8 cellular contexts compared by ENCODE assay signal in the genomic region with DNA sequence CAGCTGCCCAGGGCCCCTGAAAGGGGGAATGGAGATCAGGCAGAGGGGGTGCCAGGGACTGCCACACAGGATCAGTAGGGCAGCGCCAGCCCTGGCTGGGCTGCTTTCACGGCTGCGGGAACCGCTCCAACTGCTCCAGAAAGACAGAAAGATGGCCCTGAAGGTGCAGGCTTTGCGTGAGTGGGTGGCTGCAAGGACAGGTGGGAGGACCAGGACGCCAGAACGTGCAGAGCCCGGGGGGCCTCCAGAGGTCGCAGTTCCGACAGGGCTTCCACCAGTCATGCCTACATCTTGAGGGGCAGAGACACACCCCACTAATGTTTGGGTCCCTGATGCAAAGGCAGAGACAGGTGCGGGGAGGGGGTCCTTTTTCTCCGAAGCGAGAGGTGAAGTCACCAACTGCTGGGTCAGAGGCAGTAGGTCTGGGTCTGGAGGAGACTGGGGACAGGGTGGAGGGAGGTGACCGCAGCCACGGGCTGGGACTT. TPM values are rescaled to one million over a fixed set of nuclear protein-coding genes. Genes with fewer than 3 reads are reported as not detected.
A peak's percentile ranks its signal among the peaks of the same experiment; 100 is the strongest.
DNase-seq lines count a peak whose midpoint lies in the region; ATAC-seq and TF ChIP-seq lines count a peak whose summit lies in the region.

No MANE protein-coding gene starts in this region.

- no peak for TF ChIP-seq EP300 in suprapubic skin (IDR thresholded peaks at IDR 0.05)

- H3K27me3 ChIP-seq in suprapubic skin = no peaks in the 10 kb centered on the region

- no peaks in the 10 kb centered on the region for H3K9me3 ChIP-seq in suprapubic skin

- peak overlapping the region; percentile 94 for H3K4me3 ChIP-seq in suprapubic skin

- no peaks in the 10 kb centered on the region for H3K36me3 ChIP-seq in suprapubic skin

- no peaks in the 10 kb centered on the region for H3K9me3 Mint-ChIP-seq in activated naive CD4-positive, alpha-beta T cell treated with anti-CD3 and anti-CD28 coated beads, Interleukin-2, amount 50 U/mL, for 72 hours

- peak overlapping the region; percentile 99 for H3K27ac ChIP-seq in suprapubic skin

- WGBS in suprapubic skin = 41% methylated on average over 14 of the region's 15 CpGs

- H3K4me1 ChIP-seq in suprapubic skin = peaks cover 56% of the 10 kb centered on the region

- no peak for TF ChIP-seq POLR2A in suprapubic skin (IDR thresholded peaks at IDR 0.05)

- H3K27ac Mint-ChIP-seq in activated naive CD4-positive, alpha-beta T cell treated with anti-CD3 and anti-CD28 coated beads, Interleukin-2, amount 50 U/mL, for 72 hours = peak overlapping the region; percentile 91 to 92

- ATAC-seq in HG03521 (IDR thresholded peaks at IDR 0.05; ENCODE audit: unreplicated experiment) (peak; percentile 1), HG02840 (IDR thresholded peaks at IDR 0.05; ENCODE audit: low FRiP score, unreplicated experiment) (no peak)
- ATAC-seq in activated naive CD4-positive, alpha-beta T cell treated with anti-CD3 and anti-CD28 coated beads, Interleukin-2, amount 50 U/mL, for 72 hours = peak in 1 of 2 donors; percentile 0

- DNase-seq in DMS79 treated with DMSO at 0.1 percent for 48 hours (lab: John Stamatoyannopoulos, UW) (peak; percentile 47), iPS-NIHi7 (ENCODE audit: extremely low spot score) (peak; percentile 53), suprapubic skin (ENCODE audit: low spot score in 2 of 2) (no peak), SW 1271 (lab: John Stamatoyannopoulos, UW) (no peak)
- no peak for DNase-seq in activated naive CD4-positive, alpha-beta T cell treated with anti-CD3 and anti-CD28 coated beads, Interleukin-2, amount 50 U/mL, for 72 hours (ENCODE audit: low spot score in 2 of 2)
- DNase-seq in stimulated activated CD4-positive, alpha-beta T cell treated with anti-CD3 and anti-CD28 coated beads, Interleukin-4, amount 100 ng/mL, for 1 hour = no peak

- no peak for TF ChIP-seq CTCF in suprapubic skin (IDR thresholded peaks at IDR 0.05)

- peaks cover 0 to 17% of the 10 kb centered on the region in 2 donors for H3K36me3 Mint-ChIP-seq in activated naive CD4-positive, alpha-beta T cell treated with anti-CD3 and anti-CD28 coated beads, Interleukin-2, amount 50 U/mL, for 72 hours

RNA-seq across cellular contexts. Expression of a gene that starts 0.8 kb away (rescaled TPM):
- total RNA-seq in activated naive CD4-positive, alpha-beta T cell treated with anti-CD3 and anti-CD28 coated beads, Interleukin-2, amount 50 U/mL, for 72 hours = 100 to 1,000 TPM in 1 of 2 donors, 10 to 100 TPM in 1; 94.4 to 127 TPM
- total RNA-seq in suprapubic skin = 100 to 1,000 TPM; 103 to 147 (median 120) TPM

RNA-seq across cellular contexts. Expression of a gene that starts 7.2 kb away (rescaled TPM):
- total RNA-seq in activated naive CD4-positive, alpha-beta T cell treated with anti-CD3 and anti-CD28 coated beads, Interleukin-2, amount 50 U/mL, for 72 hours = 10 to 100 TPM; 37.0 to 37.2 TPM
- 10 to 100 TPM; 27.0 to 42.7 (median 38.0) TPM for total RNA-seq in suprapubic skin

RNA-seq across cellular contexts. Expression of a gene that starts 18.2 kb away (rescaled TPM):
- total RNA-seq in activated naive CD4-positive, alpha-beta T cell treated with anti-CD3 and anti-CD28 coated beads, Interleukin-2, amount 50 U/mL, for 72 hours = under 1 TPM in 1 of 2 donors, not detected in 1; 0.50 TPM
- 1 to 10 TPM in 2 of 4 donors, under 1 TPM in 1, not detected in 1; 0.34 to 3.9 (median 3.5) TPM for total RNA-seq in suprapubic skin

RNA-seq across cellular contexts. Expression of a gene that starts 24.9 kb away (rescaled TPM):
- total RNA-seq in activated naive CD4-positive, alpha-beta T cell treated with anti-CD3 and anti-CD28 coated beads, Interleukin-2, amount 50 U/mL, for 72 hours = 10 to 100 TPM; 36.5 to 57.6 TPM
- 10 to 100 TPM; 31.6 to 49.8 (median 47.8) TPM for total RNA-seq in suprapubic skin

RNA-seq across cellular contexts. Expression of a gene that starts 38.0 kb away (rescaled TPM):
- 10 to 100 TPM in 1 of 2 donors, 1 to 10 TPM in 1; 7.8 to 10.6 TPM for total RNA-seq in activated naive CD4-positive, alpha-beta T cell treated with anti-CD3 and anti-CD28 coated beads, Interleukin-2, amount 50 U/mL, for 72 hours
- 10 to 100 TPM; 10.8 to 23.6 (median 16.5) TPM for total RNA-seq in suprapubic skin

Comparison
In these comparisons a context has a peak if more than half of its experiments do, and no peak if none do; other contexts are left out.
1. DNase-seq: peak in DMS79 treated with DMSO at 0.1 percent for 48 hours (single experiment) and iPS-NIHi7 (single experiment); none in activated naive CD4-positive, alpha-beta T cell treated with anti-CD3 and anti-CD28 coated beads, Interleukin-2, amount 50 U/mL, for 72 hours (0 of 2), suprapubic skin (0 of 2), stimulated activated CD4-positive, alpha-beta T cell treated with anti-CD3 and anti-CD28 coated beads, Interleukin-4, amount 100 ng/mL, for 1 hour (single experiment) and SW 1271 (0 of 2).